ENCODE assay signal across 15 cellular contexts in the genomic region with DNA sequence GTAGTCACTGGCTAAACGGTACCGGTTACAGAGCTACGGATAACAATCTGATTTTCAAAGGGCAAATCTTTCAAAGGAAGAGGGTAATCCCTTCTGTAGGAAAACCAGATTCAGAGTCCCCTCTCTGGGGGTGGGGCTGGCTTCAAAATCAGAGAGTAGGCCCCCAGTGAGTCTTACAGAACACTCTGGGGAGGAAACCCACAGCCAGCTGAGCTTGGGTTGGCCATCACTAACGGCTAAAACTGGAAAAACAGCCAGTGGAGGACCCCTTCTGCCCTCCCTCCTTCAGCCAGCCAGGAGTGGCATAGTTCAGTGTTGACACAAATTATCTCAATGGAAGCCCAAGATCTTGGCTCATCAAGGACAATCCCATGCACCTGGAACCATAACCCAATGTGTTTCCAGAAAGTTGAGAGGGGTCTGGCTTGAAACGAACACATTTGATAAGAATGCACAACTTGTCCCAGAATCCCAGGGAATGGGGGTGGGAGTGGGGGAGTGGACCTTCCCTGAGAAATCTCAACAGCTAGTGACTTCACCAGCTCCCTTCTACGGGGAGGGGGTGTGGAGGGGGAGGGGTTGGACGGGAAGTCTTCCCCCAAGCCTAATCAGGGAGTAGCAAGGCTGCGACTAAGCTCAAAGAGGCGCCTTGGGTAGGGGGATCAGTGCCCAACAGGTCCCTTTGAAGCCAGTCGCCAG. TPM values are rescaled to one million over a fixed set of nuclear protein-coding genes. Genes with fewer than 3 reads are reported as not detected.
DNase-seq lines count a peak whose midpoint lies in the region; ATAC-seq and TF ChIP-seq lines count a peak whose summit lies in the region.
"Had no signal": no experiment of that assay in that cellular context is flagged by ENCODE, and none has a peak within 500 bp of the region (broad histone marks: within the 10 kb centered on the region; RNA-seq: fewer than 3 reads in every experiment).

No MANE protein-coding gene starts in this region.

- H3K4me3 Mint-ChIP-seq in activated naive CD8-positive, alpha-beta T cell = peak overlapping the region; percentile 63
- no peak overlapping the region for H3K4me3 Mint-ChIP-seq in activated naive CD8-positive, alpha-beta T cell treated with anti-CD3 and anti-CD28 coated beads, Interleukin-2, amount 50 U/mL, for 24 hours
- peak overlapping the region; percentile 80 for H3K4me3 Mint-ChIP-seq in neural crest cell

- no peaks in the 10 kb centered on the region for H3K36me3 ChIP-seq in urinary bladder (ENCODE audit: insufficient read depth)

- no peak for DNase-seq in activated naive CD8-positive, alpha-beta T cell treated with anti-CD3 and anti-CD28 coated beads, Interleukin-2, amount 50 U/mL, for 24 hours
- DNase-seq in left cardiac atrium (no peak), neural crest cell (ENCODE audit: low read depth, low spot score) (no peak), NCI-H1417 (lab: John Stamatoyannopoulos, UW) (no peak), GM20000 (ENCODE audit: low spot score) (no peak)
- DNase-seq: ACHN; activated CD8-positive, alpha-beta memory T cell treated with anti-CD3 and anti-CD28 coated beads, Interleukin-2, amount 50 U/mL, for 4 hours; cortex of kidney; GDM1; KG1; NCI-H510A treated with DMSO at 0.1 percent for 48 hours; T-cell had no signal

- 18% methylated on average over 10 of the region's 10 CpGs for WGBS in urinary bladder

- H3K27ac Mint-ChIP-seq in activated naive CD8-positive, alpha-beta T cell = no peak overlapping the region
- no peak overlapping the region for H3K27ac Mint-ChIP-seq in activated naive CD8-positive, alpha-beta T cell treated with anti-CD3 and anti-CD28 coated beads, Interleukin-2, amount 50 U/mL, for 24 hours
- H3K27ac Mint-ChIP-seq in neural crest cell (ENCODE audit: unreplicated experiment) = peak overlapping the region; percentile 57
- H3K27ac Mint-ChIP-seq: T-cell had no signal

- peaks cover 14% of the 10 kb centered on the region for H3K27me3 Mint-ChIP-seq in activated naive CD8-positive, alpha-beta T cell
- H3K27me3 Mint-ChIP-seq in activated naive CD8-positive, alpha-beta T cell treated with anti-CD3 and anti-CD28 coated beads, Interleukin-2, amount 50 U/mL, for 24 hours = peaks cover 35% of the 10 kb centered on the region
- peaks cover 35% of the 10 kb centered on the region for H3K27me3 Mint-ChIP-seq in neural crest cell (ENCODE audit: low read depth)

- H3K9me3 Mint-ChIP-seq in activated naive CD8-positive, alpha-beta T cell (ENCODE audit: low read depth) = no peaks in the 10 kb centered on the region
- no peaks in the 10 kb centered on the region for H3K9me3 Mint-ChIP-seq in activated naive CD8-positive, alpha-beta T cell treated with anti-CD3 and anti-CD28 coated beads, Interleukin-2, amount 50 U/mL, for 24 hours
- no peaks in the 10 kb centered on the region for H3K9me3 Mint-ChIP-seq in neural crest cell
- H3K9me3 Mint-ChIP-seq: T-cell had no signal

- H3K36me3 Mint-ChIP-seq in activated naive CD8-positive, alpha-beta T cell = no peaks in the 10 kb centered on the region
- no peaks in the 10 kb centered on the region for H3K36me3 Mint-ChIP-seq in activated naive CD8-positive, alpha-beta T cell treated with anti-CD3 and anti-CD28 coated beads, Interleukin-2, amount 50 U/mL, for 24 hours (ENCODE audit: low read depth)
- H3K36me3 Mint-ChIP-seq in neural crest cell (ENCODE audit: low read depth) = no peaks in the 10 kb centered on the region
- H3K36me3 Mint-ChIP-seq: T-cell had no signal

- no peak for TF ChIP-seq CTCF in neural crest cell (conservative IDR thresholded peaks at IDR 0.05)
- TF ChIP-seq CTCF in GM20000 (IDR thresholded peaks at IDR 0.05; ENCODE audit: extremely low read depth, missing control alignments) = no peak

- intact Hi-C loops in left cardiac atrium (cut with DNase I) = no loop called here

- H3K4me1 ChIP-seq in urinary bladder (ENCODE audit: insufficient read depth) = no peaks in the 10 kb centered on the region

- H3K27ac ChIP-seq in urinary bladder (ENCODE audit: low read depth) = peak overlapping the region; percentile 83

- peaks cover 8% of the 10 kb centered on the region for H3K4me1 Mint-ChIP-seq in activated naive CD8-positive, alpha-beta T cell (ENCODE audit: low read depth)
- H3K4me1 Mint-ChIP-seq in activated naive CD8-positive, alpha-beta T cell treated with anti-CD3 and anti-CD28 coated beads, Interleukin-2, amount 50 U/mL, for 24 hours = peaks cover 4% of the 10 kb centered on the region
- peaks cover 23% of the 10 kb centered on the region for H3K4me1 Mint-ChIP-seq in neural crest cell

- peak overlapping the region; percentile 63 for H3K4me3 ChIP-seq in urinary bladder (ENCODE audit: low read depth, low read length)

- ATAC-seq in activated naive CD8-positive, alpha-beta T cell treated with anti-CD3 and anti-CD28 coated beads, Interleukin-2, amount 50 U/mL, for 24 hours = no peak
- ATAC-seq in left cardiac atrium (peak; percentile 19 to 20), GM18907 (IDR thresholded peaks at IDR 0.05; ENCODE audit: unreplicated experiment) (no peak)
- ATAC-seq: T-cell had no signal

RNA-seq across cellular contexts. Expression of a gene that starts 1.0 kb away (rescaled TPM):
- total RNA-seq in left cardiac atrium = 10 to 100 TPM; 53.3 to 63.3 TPM
- 1.5 and 1.8 TPM in 2 replicates for total RNA-seq in neural crest cell
- 54.6 TPM for total RNA-seq in urinary bladder
- 85.0 TPM for polyA plus RNA-seq in urinary bladder

RNA-seq across cellular contexts. Expression of a gene that starts 9.8 kb away (rescaled TPM):
- total RNA-seq in left cardiac atrium (1 to 10 TPM; 2.6 to 5.2 TPM), neural crest cell (not detected in 2 replicates), urinary bladder (0.32 TPM)
- polyA plus RNA-seq in urinary bladder = 0.19 TPM
- total RNA-seq: T-cell had no signal

RNA-seq across cellular contexts. Expression of a gene that starts 21.6 kb away (rescaled TPM):
- total RNA-seq in left cardiac atrium = not detected
- not detected in 2 replicates for total RNA-seq in neural crest cell
- not detected for total RNA-seq in urinary bladder
- polyA plus RNA-seq in urinary bladder = 0.44 TPM
- total RNA-seq: T-cell had no signal

RNA-seq across cellular contexts. Expression of a gene that starts 37.3 kb away (rescaled TPM):
- total RNA-seq in left cardiac atrium (10 to 100 TPM; 13.9 to 23.6 TPM), neural crest cell (18.8 and 20.5 TPM in 2 replicates), urinary bladder (22.4 TPM)
- polyA plus RNA-seq in urinary bladder = 13.1 TPM

RNA-seq across cellular contexts. Expression of a gene that starts 48.2 kb away (rescaled TPM):
- total RNA-seq in left cardiac atrium = 1 to 10 TPM; 2.1 to 2.9 TPM
- total RNA-seq in neural crest cell = 3.6 and 4.5 TPM in 2 replicates
- total RNA-seq in urinary bladder = 3.9 TPM
- polyA plus RNA-seq in urinary bladder = 1.9 TPM

Comparison
In these comparisons a context has a peak if more than half of its experiments do, and no peak if none do; other contexts are left out.
1. ATAC-seq: peak in left cardiac atrium (2 of 2); none in activated naive CD8-positive, alpha-beta T cell treated with anti-CD3 and anti-CD28 coated beads, Interleukin-2, amount 50 U/mL, for 24 hours (single experiment) and GM18907 (single experiment).
2. RNA of a gene that starts 1.0 kb away (total RNA-seq): 53.3 to 63.3 TPM in left cardiac atrium and 54.6 TPM in urinary bladder (single experiment); 1.5 to 1.8 TPM in neural crest cell; every median in the first group is over 10 times any median in the second.